ENCODE assay signal across 34 cellular contexts in genomic region chr6:146460941-146461340, GRCh38.
"Had no signal": no experiment of that assay in that cellular context is flagged by ENCODE, and none has a peak within 500 bp of the region (broad histone marks: within the 10 kb centered on the region; RNA-seq: fewer than 3 reads in every experiment).

No MANE protein-coding gene starts in this region.

- H3K4me3 ChIP-seq: MG63 had no signal

- H3K36me3 ChIP-seq: MG63 had no signal

- DNase-seq: Karpas-422, Kasumi-1, MG63, MM.1S, MV-4-11, NCI-H1048, NCI-H1092, NCI-H1092 treated with DMSO at 0.1 percent for 48 hours, NCI-H1105, NCI-H1105 treated with DMSO at 0.1 percent for 48 hours, NCI-H1417, NCI-H1417 treated with DMSO at 0.1 percent for 48 hours, NCI-H1436, NCI-H1436 treated with DMSO at 0.1 percent for 48 hours, NCI-H146, NCI-H1694, NCI-H1694 treated with DMSO at 0.1 percent for 48 hours, NCI-H187, NCI-H187 treated with DMSO at 0.1 percent for 48 hours, NCI-H1930, NCI-H2029, NCI-H2029 treated with DMSO at 0.1 percent for 48 hours, NCI-H2081, NCI-H2081 treated with DMSO at 0.1 percent for 48 hours, NCI-H2107, NCI-H2171, NCI-H2171 treated with DMSO at 0.1 percent for 48 hours, NCI-H2227 treated with DMSO at 0.1 percent for 48 hours, NCI-H226, NCI-H345, NCI-H446, NCI-H446 treated with DMSO at 0.1 percent for 48 hours, NCI-H510A, NCI-H510A treated with DMSO at 0.1 percent for 48 hours had no signal
